Comparison of ENCODE assay signal across 1 cellular context in genomic region chr3:29181149-29181780, GRCh38.
TF ChIP-seq lines count a peak whose summit lies in the region.

No MANE protein-coding gene starts in this region.

TF ChIP-seq in IMR-90, 13 proteins besides CTCF, POLR2A, EP300 and RAD21:
- TF ChIP-seq ELK1 (IDR thresholded peaks at IDR 0.05; ENCODE audit: borderline replicate concordance, low read depth, low read length), result no peak
- no peak for TF ChIP-seq MAFK (IDR thresholded peaks at IDR 0.05; ENCODE audit: low read depth, low read length)
- no peak for TF ChIP-seq RCOR1 (IDR thresholded peaks at IDR 0.05; ENCODE audit: insufficient replicate concordance, low read length)
- no peak for TF ChIP-seq CEBPB (IDR thresholded peaks at IDR 0.05; ENCODE audit: low read depth, low read length)
- no peak for TF ChIP-seq SMC3 (IDR thresholded peaks at IDR 0.05; ENCODE audit: low read depth, low read length)
- TF ChIP-seq RFX5 (IDR thresholded peaks at IDR 0.05; ENCODE audit: low read depth, low read length), result no peak
- TF ChIP-seq USF2 (IDR thresholded peaks at IDR 0.05; ENCODE audit: low read depth, low read length), result no peak
- TF ChIP-seq BHLHE40 (IDR thresholded peaks at IDR 0.05; ENCODE audit: low read depth, low read length), result no peak
- TF ChIP-seq MXI1 (IDR thresholded peaks at IDR 0.05; ENCODE audit: borderline replicate concordance, low read depth, low read length), result no peak
- no peak for TF ChIP-seq MAZ (IDR thresholded peaks at IDR 0.05; ENCODE audit: borderline replicate concordance, low read depth, low read length)
- TF ChIP-seq FOS (IDR thresholded peaks at IDR 0.05; ENCODE audit: low read depth, low read length), result no peak
- no peak for TF ChIP-seq CHD1 (IDR thresholded peaks at IDR 0.05; ENCODE audit: low read depth, low read length)
- no peak for TF ChIP-seq NFE2L2 (IDR thresholded peaks at IDR 0.05; ENCODE audit: low read depth, low read length)
